In the genomic region with DNA sequence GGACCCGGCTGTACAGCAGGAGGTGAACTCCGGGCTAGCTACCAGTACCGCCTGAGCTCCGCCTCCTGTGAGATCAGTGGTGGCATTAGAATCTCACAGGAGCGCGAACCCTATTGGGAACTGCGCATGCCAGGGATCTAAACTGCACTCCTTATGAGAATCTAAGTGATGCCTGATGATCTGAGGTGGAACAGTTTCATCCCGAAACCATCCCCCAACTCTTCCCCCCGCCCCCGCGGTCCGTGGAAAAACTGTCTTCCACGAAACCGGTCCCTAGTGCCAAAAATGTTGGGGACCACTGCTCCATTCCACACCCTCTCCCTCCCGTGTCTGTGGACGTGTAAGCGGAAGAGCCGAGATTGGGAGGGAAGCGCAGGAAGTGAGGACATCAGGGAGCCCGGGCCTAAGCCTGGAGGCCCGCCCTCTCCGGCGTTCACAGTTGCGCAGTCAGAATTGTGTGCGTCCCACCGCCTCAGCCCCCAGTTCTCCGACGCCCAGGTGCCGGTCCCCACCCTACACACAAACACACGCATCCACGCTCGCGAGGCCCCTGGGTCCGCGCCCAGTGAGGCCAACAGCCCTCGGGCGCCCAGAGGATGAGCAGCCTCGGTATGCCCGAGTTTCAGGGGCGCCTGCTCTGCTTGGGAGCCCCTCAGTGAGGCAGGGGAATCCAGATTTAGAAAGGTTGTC, we compare ENCODE assay signal across 8 cellular contexts. TPM values are rescaled to one million over a fixed set of nuclear protein-coding genes. Genes with fewer than 3 reads are reported as not detected.
A peak's percentile ranks its signal among the peaks of the same experiment; 100 is the strongest.
DNase-seq lines count a peak whose midpoint lies in the region; ATAC-seq and TF ChIP-seq lines count a peak whose summit lies in the region.

No MANE protein-coding gene starts in this region.

- peak; percentile 92 to 98 for TF ChIP-seq POLR2A in uterus (IDR thresholded peaks at IDR 0.05)

- H3K36me3 ChIP-seq in uterus, result no peaks in the 10 kb centered on the region

- peak; percentile 77 for DNase-seq in HFF-Myc (ENCODE audit: extremely low read depth, low read depth)
- peak; percentile 91 for DNase-seq in NAMALWA (ENCODE audit: low spot score)
- DNase-seq in SW480 (ENCODE audit: low spot score), result peak; percentile 95
- DNase-seq in amniotic stem cell (lab: John Stamatoyannopoulos, UW), result peak; percentile 90
- peak; percentile 93 to 96 (median 95) for DNase-seq in right cardiac atrium
- DNase-seq in putamen (ENCODE audit: low spot score), result peak; percentile 97
- DNase-seq in uterus, result peak; percentile 90 to 93

- H3K27me3 ChIP-seq in right cardiac atrium (ENCODE audit: control insufficient read depth, insufficient read depth) (no peaks in the 10 kb centered on the region), uterus (no peaks in the 10 kb centered on the region)

- H3K27ac ChIP-seq in right cardiac atrium (ENCODE audit: low read length) (peak overlapping the region; percentile 99), uterus (peak overlapping the region; percentile 100)

- TF ChIP-seq CTCF in HFF-Myc (IDR thresholded peaks at IDR 0.05; ENCODE audit: low read depth, low read length, missing control alignments) (no peak), uterus (IDR thresholded peaks at IDR 0.05) (no peak)

- under 1% methylated on average over 40 of the region's 40 CpGs for WGBS in right cardiac atrium

- H3K4me1 ChIP-seq in right cardiac atrium (ENCODE audit: control insufficient read depth, insufficient read depth, low read length) (peaks cover 6% of the 10 kb centered on the region), uterus (no peaks in the 10 kb centered on the region)

- intact Hi-C loops in right cardiac atrium (cut with DNase I) (loop anchor here (5.0 kb wide), 4 partner anchors 50 to 350 kb away; a partner anchor contains a TSS), uterus (cut with DNase I; ENCODE audit: low total_unique reads) (loop anchor here (2.0 kb wide), 1 partner anchor 68 kb away; no protein-coding TSS in a partner anchor)

- H3K9me3 ChIP-seq in right cardiac atrium (ENCODE audit: control insufficient read depth, low read length), result no peaks in the 10 kb centered on the region
- no peaks in the 10 kb centered on the region for H3K9me3 ChIP-seq in uterus

- peak overlapping the region; percentile 62 for H3K4me3 ChIP-seq in GM08714 (ENCODE audit: low read length)
- H3K4me3 ChIP-seq in HFF-Myc (replicated peaks; ENCODE audit: low read depth, low read length), result peak overlapping the region; percentile 82
- peak overlapping the region; percentile 81 for H3K4me3 ChIP-seq in right cardiac atrium (ENCODE audit: low read length)
- peak overlapping the region; percentile 79 to 98 for H3K4me3 ChIP-seq in uterus

- ATAC-seq in right cardiac atrium, result peak; percentile 93 to 94

RNA-seq across cellular contexts. Expression of a gene that starts 1.8 kb away (rescaled TPM):
- 10 to 100 TPM; 18.0 to 20.0 (median 19.0) TPM for total RNA-seq in right cardiac atrium
- polyA plus RNA-seq in right cardiac atrium, result 31.3 TPM
- total RNA-seq in uterus, result 100 to 1,000 TPM in 1 of 4 donors, 10 to 100 TPM in 3; 26.3 to 159 (median 76.3) TPM

RNA-seq across cellular contexts. Expression of a gene that starts 6.0 kb away (rescaled TPM):
- total RNA-seq in right cardiac atrium (1 to 10 TPM; 6.1 to 7.9 (median 7.1) TPM), uterus (10 to 100 TPM in 3 of 4 donors, 1 to 10 TPM in 1; 4.2 to 20.8 (median 12.2) TPM)
- 11.0 TPM for polyA plus RNA-seq in right cardiac atrium

RNA-seq across cellular contexts. Expression of a gene that starts 41.1 kb away (rescaled TPM):
- total RNA-seq in right cardiac atrium, result not detected
- polyA plus RNA-seq in right cardiac atrium, result not detected
- not detected for total RNA-seq in uterus

Comparison
In these comparisons a context has a peak if more than half of its experiments do, and no peak if none do; other contexts are left out.
1. Peak in every context shown above with its lines: DNase-seq, ATAC-seq, H3K4me3 ChIP-seq and H3K27ac ChIP-seq.